In genomic region chr9:91419222-91420191, GRCh38 we compare ENCODE assay signal across 8 cellular contexts. TPM values are rescaled to one million over a fixed set of nuclear protein-coding genes. Genes with fewer than 3 reads are reported as not detected.
DNase-seq lines count a peak whose midpoint lies in the region; ATAC-seq and TF ChIP-seq lines count a peak whose summit lies in the region.

No MANE protein-coding gene starts in this region.

- intact Hi-C loops in transverse colon (cut with DNase I; ENCODE audit: low total_unique reads), result no loop called here

- ATAC-seq in GM18520 (IDR thresholded peaks at IDR 0.05; ENCODE audit: unreplicated experiment) (no peak), HG03571 (IDR thresholded peaks at IDR 0.05; ENCODE audit: unreplicated experiment) (no peak)

- H3K27me3 ChIP-seq in Loucy (ENCODE audit: insufficient read depth, low read length, poor library complexity, severe bottlenecking), result no peaks in the 10 kb centered on the region
- H3K27me3 ChIP-seq in transverse colon, result peaks cover 6% of the 10 kb centered on the region

- no peaks in the 10 kb centered on the region for H3F3A ChIP-seq in Loucy (ENCODE audit: low read depth)

- no peak overlapping the region for H2AFZ ChIP-seq in Loucy (ENCODE audit: low read length)

- H3K4me1 ChIP-seq in Loucy (ENCODE audit: insufficient read depth, low read length, poor library complexity, severe bottlenecking) (peaks cover 57% of the 10 kb centered on the region), transverse colon (peaks cover 12 to 52% (median 38%) of the 10 kb centered on the region in 4 donors)

- DNase-seq in AG20443 (ENCODE audit: low spot score), result peak; percentile 74
- peak; percentile 28 for DNase-seq in left kidney (ENCODE audit: low read depth, low spot score)
- peak; percentile 57 for DNase-seq in transverse colon
- no peak for DNase-seq in NCI-H1417 (lab: John Stamatoyannopoulos, UW)

- WGBS in adipose tissue, 3 donors, result 44 to 53% (median 47%) methylated on average over 10 of the region's 10 CpGs
- WGBS in transverse colon (ENCODE audit: low coverage in 1 of 2), 2 donors, result 57 to 60% methylated on average over 7 to 10 of the region's 10 CpGs

- H3K27ac ChIP-seq in adipose tissue (ENCODE audit: low read depth, low read length) (peak overlapping the region; percentile 40), transverse colon (peak overlapping the region; percentile 28 to 98 (median 56))

- peaks cover 94% of the 10 kb centered on the region for H3K79me2 ChIP-seq in Loucy (ENCODE audit: insufficient read depth, low read length)

- H3K4me3 ChIP-seq in Loucy (ENCODE audit: low read length, poor library complexity, severe bottlenecking), result peak overlapping the region; percentile 99
- no peak overlapping the region for H3K4me3 ChIP-seq in transverse colon

- no peaks in the 10 kb centered on the region for H3K9me3 ChIP-seq in Loucy (ENCODE audit: insufficient read depth, low read depth, low read length)
- no peaks in the 10 kb centered on the region for H3K9me3 ChIP-seq in transverse colon

- in situ Hi-C loops in transverse colon (cut with MboI; ENCODE audit: low pct_ligation_motif_present in 1 of 4, low pct_unique_long_range_greater_than_20kb in 1 of 4, low sequenced_read_pairs in 3 of 4), result loop anchor here in 1 of 4 donors (10.0 kb wide), 2 partner anchors 55 to 225 kb away; partner anchors contain the start of gene AUH

- H4K20me1 ChIP-seq in Loucy (ENCODE audit: insufficient read depth, low read length, poor library complexity, severe bottlenecking), result peaks cover 82% of the 10 kb centered on the region

- peak overlapping the region; percentile 83 for H3K9ac ChIP-seq in Loucy (ENCODE audit: low read depth, low read length, poor library complexity, severe bottlenecking)

- TF ChIP-seq CTCF in Loucy (conservative IDR thresholded peaks at IDR 0.05; ENCODE audit: low read length) (no peak), transverse colon (IDR thresholded peaks at IDR 0.05) (no peak)

- no peak for TF ChIP-seq POLR2A in transverse colon (IDR thresholded peaks at IDR 0.05)

- no peaks in the 10 kb centered on the region for H3K9me2 ChIP-seq in Loucy (replicated peaks; ENCODE audit: low read depth, low read length)

- no peak for TF ChIP-seq EP300 in transverse colon (IDR thresholded peaks at IDR 0.05; ENCODE audit: low read depth)

- H3K4me2 ChIP-seq in Loucy (ENCODE audit: low read depth, low read length, poor library complexity, severe bottlenecking), result peak overlapping the region; percentile 84

- H3K36me3 ChIP-seq in Loucy (ENCODE audit: insufficient read depth, low read length), result no peaks in the 10 kb centered on the region
- no peaks in the 10 kb centered on the region for H3K36me3 ChIP-seq in transverse colon

RNA-seq across cellular contexts. Expression of gene NFIL3, which starts 4.1 kb away (rescaled TPM):
- 100 to 1,000 TPM in 2 of 3 donors, 10 to 100 TPM in 1; 16.3 to 273 (median 153) TPM for polyA plus RNA-seq in adipose tissue
- 10 to 100 TPM; 15.8 to 26.4 (median 22.2) TPM for total RNA-seq in transverse colon

RNA-seq across cellular contexts. Expression of gene AUH, which starts 57.8 kb away (rescaled TPM):
- polyA plus RNA-seq in adipose tissue, result 10 to 100 TPM; 12.8 to 20.2 (median 19.5) TPM
- total RNA-seq in transverse colon, result 100 to 1,000 TPM in 2 of 4 donors, 10 to 100 TPM in 2; 55.0 to 136 (median 83.8) TPM

Comparison
In these comparisons a context has a peak if more than half of its experiments do, and no peak if none do; other contexts are left out.
1. DNase-seq: peak in AG20443 (single experiment), left kidney (single experiment) and transverse colon (single experiment); none in NCI-H1417 (0 of 3).